ENCODE assay signal across 11 cellular contexts in the genomic region with DNA sequence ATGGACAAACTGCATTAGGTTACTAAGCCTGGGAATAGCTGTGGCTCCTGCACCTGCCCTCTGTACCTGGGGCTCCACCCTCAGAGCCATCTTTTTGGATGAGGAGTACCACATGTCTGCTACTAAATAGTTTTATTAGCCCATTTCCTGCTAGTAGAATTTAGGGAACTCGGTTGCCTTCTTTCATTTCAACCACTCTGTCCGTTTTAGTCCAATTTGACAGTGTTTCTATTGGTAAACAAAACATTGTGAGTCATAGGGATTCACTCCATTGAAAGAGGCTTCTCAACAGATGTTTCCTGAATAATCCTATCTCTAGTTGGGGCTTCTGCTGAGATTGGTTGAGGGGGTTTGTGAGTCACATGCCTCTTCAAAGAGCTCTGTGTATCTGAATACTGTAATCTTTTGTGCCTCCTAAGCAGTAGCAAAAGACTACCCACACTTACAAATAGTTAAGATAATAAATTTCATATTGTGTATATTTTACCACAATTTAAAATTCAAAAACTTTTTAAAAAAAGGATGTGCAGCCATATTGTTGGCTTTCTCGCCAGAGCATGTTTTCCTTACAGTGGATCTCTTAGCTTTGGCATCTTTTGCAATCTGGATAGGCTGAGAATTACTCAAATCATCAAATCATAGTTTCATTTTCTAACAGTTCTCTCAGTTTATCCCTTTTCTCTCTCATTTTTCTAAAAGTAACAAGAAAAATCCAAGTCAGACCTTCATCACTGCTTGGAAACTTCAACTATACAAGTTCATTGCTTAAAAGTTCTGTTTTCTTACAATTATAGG. TPM values are rescaled to one million over a fixed set of nuclear protein-coding genes. Genes with fewer than 3 reads are reported as not detected.
DNase-seq lines count a peak whose midpoint lies in the region; ATAC-seq, FAIRE-seq and TF ChIP-seq lines count a peak whose summit lies in the region.
"Had no signal": no experiment of that assay in that cellular context is flagged by ENCODE, and none has a peak within 500 bp of the region (broad histone marks: within the 10 kb centered on the region; RNA-seq: fewer than 3 reads in every experiment).

No MANE protein-coding gene starts in this region.

- peaks cover 11% of the 10 kb centered on the region for H3K79me2 ChIP-seq in mammary epithelial cell (ENCODE audit: insufficient read depth, low read length)

- H3K9me3 ChIP-seq in A549 (no peaks in the 10 kb centered on the region), HUES6 (ENCODE audit: control insufficient read depth, insufficient read depth, low read depth, low read length) (peaks cover 9% of the 10 kb centered on the region; the same call in 1 of the 2 replicates), mammary epithelial cell (replicated peaks; ENCODE audit: insufficient read depth, low read length) (no peaks in the 10 kb centered on the region)
- H3K9me3 ChIP-seq: BE2C had no signal

- BruUV-seq in mammary epithelial cell (replicated peaks; lab: Mats Ljungman, UMichigan): no TSS peak

- H3K36me3 Mint-ChIP-seq in nephron progenitor cell (ENCODE audit: low read depth): peaks cover 41% of the 10 kb centered on the region

- no peaks in the 10 kb centered on the region for H3K27me3 Mint-ChIP-seq in nephron progenitor cell (ENCODE audit: low read depth, poor library complexity)

- no peak for TF ChIP-seq RAD21 in A549 (conservative IDR thresholded peaks at IDR 0.05 in 1 of 2, IDR thresholded peaks at IDR 0.05 in 1 of 2)

- TF ChIP-seq EP300 in A549 (IDR thresholded peaks at IDR 0.05): no peak

- DNase-seq in A549 (ENCODE audit: low read depth in 1 of 2, low spot score in 1 of 2) (peak in 1 of 2 experiments; percentile 49), mammary epithelial cell (peak; percentile 27), GM12892 (ENCODE audit: insufficient read length) (no peak), nephron progenitor cell (no peak), HPDE6-E6E7 (ENCODE audit: extremely low spot score) (no peak), NCI-H1436 (lab: John Stamatoyannopoulos, UW) (no peak)
- DNase-seq: BE2C, NCI-H510A had no signal

- H2AFZ ChIP-seq in mammary epithelial cell (ENCODE audit: low read depth, low read length): no peak overlapping the region

- H3K4me3 Mint-ChIP-seq in nephron progenitor cell: no peak overlapping the region

- H3K36me3 ChIP-seq in HUES6 (ENCODE audit: control insufficient read depth, insufficient read depth, low read length) (peaks cover 20% of the 10 kb centered on the region), mammary epithelial cell (ENCODE audit: insufficient read depth, low read length) (peaks cover 12% of the 10 kb centered on the region)

- peak; percentile 28 to 43; a peak in 4 of 6 replicates for ATAC-seq in A549

- peak overlapping the region; percentile 91 for H3K4me2 ChIP-seq in A549
- no peak overlapping the region for H3K4me2 ChIP-seq in mammary epithelial cell (ENCODE audit: insufficient read depth, low read depth, low read length)

- WGBS in A549 (ENCODE audit: missing lambda C conversion rate): 32% methylated on average over 3 of the region's 3 CpGs
- 87% methylated on average over 3 of the region's 3 CpGs for WGBS in mammary epithelial cell (ENCODE audit: low coverage, missing lambda C conversion rate)

- FAIRE-seq in A549 (lab: Jason Lieb, UNC) (no peak), GM12892 (lab: Jason Lieb, UNC) (no peak)
- FAIRE-seq: colon had no signal

- H3K4me1 ChIP-seq in A549 (peaks cover 66% of the 10 kb centered on the region), HUES6 (ENCODE audit: control insufficient read depth, insufficient read depth, low read length) (peaks cover 34% of the 10 kb centered on the region), mammary epithelial cell (ENCODE audit: insufficient read depth, low read length) (peaks cover 47% of the 10 kb centered on the region)
- H3K4me1 ChIP-seq: BE2C had no signal

- in situ Hi-C loops in mammary epithelial cell (cut with MboI; ENCODE audit: low sequenced_read_pairs in 2 of 2): loop anchor here in 1 of 2 donors (25.0 kb wide), 1 partner anchor 246 kb away; a partner anchor contains a TSS

- CTCF ChIA-PET in A549 (lab: Yijun Ruan, JAX): interaction anchor here (1.6 kb wide), 1 partner anchor 38 kb away, joined by 3 read pairs; no protein-coding TSS in a partner anchor
- CTCF ChIA-PET in mammary epithelial cell (lab: Charles Lee; ENCODE audit: low non-redundant PET): no interaction called here

- H3K9ac ChIP-seq in HUES6 (ENCODE audit: low read length) (peak overlapping the region; percentile 20), mammary epithelial cell (ENCODE audit: insufficient read depth, low read length) (no peak overlapping the region)

- H3K27ac Mint-ChIP-seq in nephron progenitor cell: no peak overlapping the region

- intact Hi-C loops in mammary epithelial cell (cut with micrococcal nuclease): no loop called here

- H3K27ac ChIP-seq in A549 (peak overlapping the region; percentile 93 to 94), HUES6 (ENCODE audit: low read depth, low read length) (peak overlapping the region; percentile 86; the same call in 1 of the 2 replicates), mammary epithelial cell (ENCODE audit: insufficient read depth, low read depth, low read length) (peak overlapping the region; percentile 81), layer of hippocampus (ENCODE audit: low read depth, low read length) (peak overlapping the region; percentile 67)

- peaks cover 14% of the 10 kb centered on the region for H3K4me1 Mint-ChIP-seq in nephron progenitor cell

- no peak for TF ChIP-seq CTCF in A549 (IDR thresholded peaks at IDR 0.05)
- no peak for TF ChIP-seq CTCF in mammary epithelial cell (conservative IDR thresholded peaks at IDR 0.05 in 1 of 2, IDR thresholded peaks at IDR 0.05 in 1 of 2; ENCODE audit: extremely low read depth in 1 of 2, insufficient read depth in 1 of 2, low read depth in 1 of 2, low read length in 2 of 2)
- TF ChIP-seq CTCF in nephron progenitor cell (IDR thresholded peaks at IDR 0.05): no peak

- H4K20me1 ChIP-seq in mammary epithelial cell (ENCODE audit: insufficient read depth, low read length): no peaks in the 10 kb centered on the region

- H3K27me3 ChIP-seq in HUES6 (ENCODE audit: control insufficient read depth, insufficient read depth, low read length) (no peaks in the 10 kb centered on the region), mammary epithelial cell (ENCODE audit: insufficient read depth, low read length) (no peaks in the 10 kb centered on the region), layer of hippocampus (ENCODE audit: control insufficient read depth, insufficient read depth, low read length) (no peaks in the 10 kb centered on the region)
- H3K27me3 ChIP-seq: BE2C had no signal

- TF ChIP-seq POLR2A in A549 (IDR thresholded peaks at IDR 0.05; ENCODE audit: low read length) (no peak), GM12892 (IDR thresholded peaks at IDR 0.05; ENCODE audit: low read depth, low read length) (no peak)

- H3K4me3 ChIP-seq in A549: no peak overlapping the region
- H3K4me3 ChIP-seq in HUES6 (ENCODE audit: low read depth, low read length): no peak overlapping the region
- no peak overlapping the region for H3K4me3 ChIP-seq in mammary epithelial cell (replicated peaks in 1 of 3; ENCODE audit: insufficient read depth in 1 of 3, low read depth in 2 of 3, low read length in 3 of 3)

- POLR2A ChIA-PET in A549 (lab: Yijun Ruan, JAX): interaction anchor here (2.3 kb wide), 1 partner anchor 10 kb away, joined by 6 read pairs; a partner anchor contains a TSS

- H3K9me3 Mint-ChIP-seq in nephron progenitor cell: peaks cover 7% of the 10 kb centered on the region

- dilution Hi-C loops in mammary epithelial cell (cut with HindIII; ENCODE audit: low sequenced_read_pairs): no loop called here

TF ChIP-seq in A549, 52 proteins besides CTCF, POLR2A, EP300 and RAD21 (continues in another document):
- TF ChIP-seq JUN (IDR thresholded peaks at IDR 0.05) (no peak), RCOR1 (IDR thresholded peaks at IDR 0.05; ENCODE audit: low read depth, low read length) (no peak), PHF8 (IDR thresholded peaks at IDR 0.05; ENCODE audit: borderline replicate concordance, low read depth) (no peak), FOSL2 (IDR thresholded peaks at IDR 0.05) (0 out of 2 replicates have a peak, but pooled peaks have one; percentile 7), FOSL2 (CRISPR knock-in tag; IDR thresholded peaks at IDR 0.05) (peak; percentile 79), JUNB (IDR thresholded peaks at IDR 0.05) (no peak), MAZ (IDR thresholded peaks at IDR 0.05; ENCODE audit: borderline replicate concordance, low read depth, low read length) (no peak)

RNA-seq across cellular contexts. Expression of a gene that starts 9.9 kb away (rescaled TPM):
- polyA plus RNA-seq in A549 (2011; rRNA removed) (32.7 and 40.8 TPM in 2 replicates), A549 (2017; fragmentation: RNase III; extraction: RNeasy Plus Mini Kit Qiagen cat#74134 plus additional on column Dnase treatment) (40.9 to 41.9 TPM (median 41.6 TPM) in 3 replicates), mammary epithelial cell (22.8 TPM)
- 18.8 and 21.4 TPM in 2 replicates for polyA plus RNA-seq in A549 (2012; cell fraction: cytosol; rRNA removed)
- polyA plus RNA-seq in A549 (2012; cell fraction: nucleus; rRNA removed): 6.7 and 14.4 TPM in 2 replicates
- polyA minus RNA-seq in A549 (2011; rRNA and poly(A)+ RNA removed): 4.5 and 4.8 TPM in 2 replicates
- total RNA-seq in mammary epithelial cell: 10 to 100 TPM; 19.3 to 36.1 TPM
- 7.6 TPM for polyA minus RNA-seq in mammary epithelial cell
- 16.8 TPM for polyA plus RNA-seq in GM12892 (2012; ENCODE audit: missing spikeins)

RNA-seq across cellular contexts. Expression of a gene that starts 11.3 kb away (rescaled TPM):
- polyA plus RNA-seq in A549 (2011; rRNA removed) (11.7 and 13.6 TPM in 2 replicates), A549 (2017; fragmentation: RNase III; extraction: RNeasy Plus Mini Kit Qiagen cat#74134 plus additional on column Dnase treatment) (16.0 to 18.3 TPM (median 16.4 TPM) in 3 replicates), mammary epithelial cell (0.50 TPM)
- 9.0 and 11.6 TPM in 2 replicates for polyA plus RNA-seq in A549 (2012; cell fraction: cytosol; rRNA removed)
- polyA plus RNA-seq in A549 (2012; cell fraction: nucleus; rRNA removed): 7.1 and 9.3 TPM in 2 replicates
- polyA minus RNA-seq in A549 (2011; rRNA and poly(A)+ RNA removed): 2.8 and 3.9 TPM in 2 replicates
- under 1 TPM; under 0.01 to 0.47 TPM for total RNA-seq in mammary epithelial cell
- not detected for polyA minus RNA-seq in mammary epithelial cell
- polyA plus RNA-seq in GM12892 (2012; ENCODE audit: missing spikeins): not detected

RNA-seq across cellular contexts. Expression of a gene that starts 36.4 kb away (rescaled TPM):
- 33.0 and 45.4 TPM in 2 replicates for polyA plus RNA-seq in A549 (2011; rRNA removed)
- 13.0 and 14.3 TPM in 2 replicates for polyA plus RNA-seq in A549 (2012; cell fraction: cytosol; rRNA removed)
- polyA plus RNA-seq in A549 (2012; cell fraction: nucleus; rRNA removed): 6.4 and 10.1 TPM in 2 replicates
- polyA plus RNA-seq in A549 (2017; fragmentation: RNase III; extraction: RNeasy Plus Mini Kit Qiagen cat#74134 plus additional on column Dnase treatment): 44.2 to 46.7 TPM (median 44.2 TPM) in 3 replicates
- polyA minus RNA-seq in A549 (2011; rRNA and poly(A)+ RNA removed): 31.1 and 35.3 TPM in 2 replicates
- 100 to 1,000 TPM in 1 of 2 donors, 10 to 100 TPM in 1; 72.1 to 109 TPM for total RNA-seq in mammary epithelial cell
- 31.2 TPM for polyA plus RNA-seq in mammary epithelial cell
- polyA minus RNA-seq in mammary epithelial cell: 41.3 TPM
- 20.0 TPM for polyA plus RNA-seq in GM12892 (2012; ENCODE audit: missing spikeins)
